ENCODE assay signal across 7 cellular contexts in the genomic region with DNA sequence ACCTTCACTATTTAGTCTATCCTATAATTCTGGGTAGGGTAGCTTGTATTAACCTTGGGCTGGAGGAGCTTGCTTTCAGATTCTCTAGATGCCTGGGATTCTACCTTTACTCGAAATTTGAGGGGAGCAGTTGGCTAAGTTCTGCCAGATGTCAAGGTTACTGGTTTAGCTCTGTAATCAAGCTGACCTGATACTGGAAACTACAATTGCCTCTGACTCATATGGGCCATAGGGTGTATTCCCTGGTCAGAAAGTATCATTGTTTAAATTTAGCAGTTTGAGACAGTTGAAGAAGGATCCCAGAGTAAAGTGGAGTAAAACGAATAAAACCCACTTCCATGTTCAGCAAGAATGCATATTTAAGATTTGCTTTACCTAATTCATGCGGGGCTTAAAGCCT.
"Had no signal": no experiment of that assay in that cellular context is flagged by ENCODE, and none has a peak within 500 bp of the region (broad histone marks: within the 10 kb centered on the region; RNA-seq: fewer than 3 reads in every experiment).

No MANE protein-coding gene starts in this region.

- FAIRE-seq: G401.6, GM12891, GM12892, GM18507, GM19239 had no signal

- DNase-seq: GDM1, GF-D8 had no signal
